4 cellular contexts compared by ENCODE assay signal in genomic region chr13:20890540-20890939, GRCh38.
TF ChIP-seq lines count a peak whose summit lies in the region.

No MANE protein-coding gene starts in this region.

TF ChIP-seq in A549, 52 proteins besides CTCF, POLR2A, EP300 and RAD21:
- peak; percentile 71 to 80; a peak in 3 of 4 replicates for TF ChIP-seq CEBPB (IDR thresholded peaks at IDR 0.05)

TF ChIP-seq in Ishikawa, 13 proteins besides CTCF, POLR2A, EP300 and RAD21:
- peak; percentile 87 for TF ChIP-seq CEBPB (IDR thresholded peaks at IDR 0.05)
TF ChIP-seq in Ishikawa: peak in this region for 1; not testable (repeated sequence) for 12.

TF ChIP-seq in K562, 482 proteins besides CTCF, POLR2A, EP300 and RAD21:
- TF ChIP-seq CEBPB (tag; IDR thresholded peaks at IDR 0.05) (peak; percentile 85), CEBPG (CRISPR knock-in tag; IDR thresholded peaks at IDR 0.05) (0 out of 2 replicates have a peak, but pooled peaks have one; percentile 32), CEBPG (tag; conservative IDR thresholded peaks at IDR 0.05 in 1 of 2, IDR thresholded peaks at IDR 0.05 in 1 of 2) (peak in 1 of 2 experiments; percentile 84; a peak in 3 of 4 replicates)

TF ChIP-seq in HepG2, 621 proteins besides CTCF, POLR2A, EP300 and RAD21:
- TF ChIP-seq CEBPB (IDR thresholded peaks at IDR 0.05; ENCODE audit: borderline replicate concordance, low read depth, low read length) (peak; percentile 79), CEBPG (CRISPR knock-in tag; IDR thresholded peaks at IDR 0.05) (peak; percentile 56)
